In genomic region chr19:17469092-17469370, GRCh38 we compare ENCODE assay signal across 1 cellular context.
TF ChIP-seq lines count a peak whose summit lies in the region.

No MANE protein-coding gene starts in this region.

TF ChIP-seq in H1, 55 proteins besides CTCF, POLR2A, EP300 and RAD21:
- no peak for TF ChIP-seq ASH2L (IDR thresholded peaks at IDR 0.05; ENCODE audit: low read length)
- TF ChIP-seq POLR2AphosphoS5 (IDR thresholded peaks at IDR 0.05; ENCODE audit: low read depth, low read length): no peak
- TF ChIP-seq MAX (IDR thresholded peaks at IDR 0.05): no peak
- no peak for TF ChIP-seq SP1 (IDR thresholded peaks at IDR 0.05; ENCODE audit: low read depth, low read length)
- no peak for TF ChIP-seq SRF (IDR thresholded peaks at IDR 0.05; ENCODE audit: low read depth, low read length)
- no peak for TF ChIP-seq ZNF274 (IDR thresholded peaks at IDR 0.05; ENCODE audit: borderline replicate concordance, extremely low read depth, low read length)
- TF ChIP-seq TAF7 (optimal IDR thresholded peaks at IDR 0.05; ENCODE audit: borderline replicate concordance, low read depth, low read length): no peak
- TF ChIP-seq CHD2 (IDR thresholded peaks at IDR 0.05; ENCODE audit: low read length): no peak
- TF ChIP-seq RXRA (IDR thresholded peaks at IDR 0.05; ENCODE audit: insufficient read depth, low read depth, low read length): no peak
- no peak for TF ChIP-seq KDM4A (IDR thresholded peaks at IDR 0.05; ENCODE audit: low read depth, low read length, severe bottlenecking)
